Comparison of ENCODE assay signal across 1 cellular context in genomic region chr7:81031996-81032395, GRCh38.
TF ChIP-seq lines count a peak whose summit lies in the region.

No MANE protein-coding gene starts in this region.

TF ChIP-seq in neural cell, 6 proteins besides CTCF, POLR2A, EP300 and RAD21 (continued from another document):
- TF ChIP-seq REST (IDR thresholded peaks at IDR 0.05; ENCODE audit: borderline replicate concordance), result no peak
- TF ChIP-seq POLR2AphosphoS5 (IDR thresholded peaks at IDR 0.05), result no peak
- TF ChIP-seq TAF1 (IDR thresholded peaks at IDR 0.05; ENCODE audit: low read depth), result no peak
- no peak for TF ChIP-seq MXI1 (conservative IDR thresholded peaks at IDR 0.05; ENCODE audit: poor library complexity, severe bottlenecking)
